ENCODE assay signal across 7 cellular contexts in genomic region chr16:85554114-85554790, GRCh38. TPM values are rescaled to one million over a fixed set of nuclear protein-coding genes. Genes with fewer than 3 reads are reported as not detected.
DNase-seq lines count a peak whose midpoint lies in the region; ATAC-seq and TF ChIP-seq lines count a peak whose summit lies in the region.

No MANE protein-coding gene starts in this region.

- POLR2A ChIA-PET in WTC11 (lab: Charles Lee), result interaction anchor here (1.1 to 2.5 kb wide), 5 partner anchors 30 to 92 kb away, joined by 3 to 15 read pairs (median 3); partner anchors contain the start of gene GSE1

- H3K27ac ChIP-seq in layer of hippocampus (ENCODE audit: low read depth, low read length), result peak overlapping the region; percentile 80

- no peaks in the 10 kb centered on the region for H3K27me3 ChIP-seq in layer of hippocampus (ENCODE audit: control insufficient read depth, insufficient read depth, low read length)

- H3K4me1 Mint-ChIP-seq in WTC11, result peaks cover 44% of the 10 kb centered on the region

- H3K27ac Mint-ChIP-seq in WTC11, result peak overlapping the region; percentile 85

- CTCF ChIA-PET in WTC11 (lab: Charles Lee), result interaction anchor here (0.6 to 6.3 kb wide), 28 partner anchors 10 to 1409 kb away, joined by 3 to 160 read pairs (median 6); partner anchors contain the start of gene GSE1

- H3K9me3 Mint-ChIP-seq in WTC11, result no peaks in the 10 kb centered on the region

- no peak for TF ChIP-seq CTCF in WTC11 (IDR thresholded peaks at IDR 0.05)

- ATAC-seq in HG02623 (IDR thresholded peaks at IDR 0.05; ENCODE audit: unreplicated experiment) (peak; percentile 41), WTC11 (peak; percentile 4; the same call in 1 of the 2 replicates)

- H3K27me3 Mint-ChIP-seq in WTC11 (ENCODE audit: low read depth), result peaks cover 8% of the 10 kb centered on the region

- DNase-seq in NCI-H146 (lab: John Stamatoyannopoulos, UW) (peak; percentile 69), WTC11 (ENCODE audit: low spot score) (no peak), cerebellar cortex (ENCODE audit: low spot score) (peak; percentile 90)
- DNase-seq in stimulated activated CD4-positive, alpha-beta T cell treated with anti-CD3 and anti-CD28 coated beads, Interleukin-1b, Interleukin-23, amount 100 ng/mL, for 4 hours (ENCODE audit: low read depth in 2 of 2), result peak; percentile 51 to 57

- no peaks in the 10 kb centered on the region for H3K36me3 Mint-ChIP-seq in WTC11

- H3K4me3 Mint-ChIP-seq in WTC11, result peak overlapping the region; percentile 89

- peak; percentile 70 for TF ChIP-seq POLR2A in GM15510 (IDR thresholded peaks at IDR 0.05; ENCODE audit: borderline replicate concordance, extremely low read depth, insufficient read length)

TF ChIP-seq in WTC11, 78 proteins besides CTCF, POLR2A, EP300 and RAD21:
- TF ChIP-seq ZNF396 (CRISPR knock-in tag; IDR thresholded peaks at IDR 0.05; ENCODE audit: borderline replicate concordance) (no peak), ARID4B (CRISPR knock-in tag; IDR thresholded peaks at IDR 0.05; ENCODE audit: borderline replicate concordance) (no peak)

RNA-seq across cellular contexts. Expression of gene GSE1, which starts 58.9 kb away (rescaled TPM):
- total RNA-seq in WTC11 (2021), result 91.0 to 124 TPM (median 93.8 TPM) in 3 replicates
